Comparison of ENCODE assay signal across 14 cellular contexts in the genomic region with DNA sequence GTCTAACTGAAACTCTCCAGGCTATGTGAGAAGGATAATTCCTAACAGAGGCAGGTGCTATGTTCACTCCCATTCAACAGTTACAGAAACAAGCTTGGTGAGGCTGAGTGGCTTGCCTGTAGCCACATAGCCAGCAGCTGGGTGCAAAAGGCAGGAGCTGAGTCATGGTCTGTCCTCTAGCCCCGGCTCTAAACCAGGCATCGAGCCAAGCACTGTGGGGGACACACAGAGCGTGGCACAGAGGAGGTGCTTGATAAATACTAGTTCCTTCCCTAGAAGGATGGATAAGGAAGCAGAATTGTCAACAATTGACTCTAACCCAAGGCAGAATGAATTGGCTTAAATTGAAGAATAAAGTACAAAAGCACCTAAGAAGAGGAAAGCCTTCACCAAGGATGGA. TPM values are rescaled to one million over a fixed set of nuclear protein-coding genes. Genes with fewer than 3 reads are reported as not detected.
DNase-seq lines count a peak whose midpoint lies in the region; ATAC-seq, FAIRE-seq and TF ChIP-seq lines count a peak whose summit lies in the region.
"Had no signal": no experiment of that assay in that cellular context is flagged by ENCODE, and none has a peak within 500 bp of the region (broad histone marks: within the 10 kb centered on the region; RNA-seq: fewer than 3 reads in every experiment).

No MANE protein-coding gene starts in this region.

- H3K4me3 Mint-ChIP-seq in CD4-positive, CD25-positive, alpha-beta regulatory T cell = peak overlapping the region in 1 of 4 donors; percentile 10
- no peak overlapping the region for H3K4me3 Mint-ChIP-seq in mesothelial cell of epicardium
- H3K4me3 Mint-ChIP-seq: activated naive CD8-positive, alpha-beta T cell treated with anti-CD3 and anti-CD28 coated beads, Interleukin-2, amount 10 ng/mL, durations not matched to agents 7 days and 5 days had no signal

- H3K27ac ChIP-seq in CD4-positive, CD25-positive, alpha-beta regulatory T cell (ENCODE audit: insufficient read depth, low read length, poor library complexity, severe bottlenecking) = no peak overlapping the region
- no peak overlapping the region for H3K27ac ChIP-seq in colonic mucosa
- no peak overlapping the region for H3K27ac ChIP-seq in heart right ventricle
- H3K27ac ChIP-seq: PC-9 had no signal

- peak overlapping the region in 2 of 3 donors; percentile 26 to 56 for H3K27ac Mint-ChIP-seq in CD4-positive, CD25-positive, alpha-beta regulatory T cell
- H3K27ac Mint-ChIP-seq in mesothelial cell of epicardium = no peak overlapping the region
- H3K27ac Mint-ChIP-seq: activated naive CD8-positive, alpha-beta T cell treated with anti-CD3 and anti-CD28 coated beads, Interleukin-2, amount 10 ng/mL, durations not matched to agents 7 days and 5 days had no signal

- WGBS in heart right ventricle, 2 donors = 26 to 39% methylated on average over 3 of the region's 3 CpGs

- no peaks in the 10 kb centered on the region for H3K27me3 ChIP-seq in CD4-positive, CD25-positive, alpha-beta regulatory T cell (ENCODE audit: control insufficient read depth, insufficient read depth, low read length)
- H3K27me3 ChIP-seq in colonic mucosa (no peaks in the 10 kb centered on the region), heart right ventricle (peaks cover 3 to 69% (median 57%) of the 10 kb centered on the region in 7 donors)

- H3K36me3 Mint-ChIP-seq in CD4-positive, CD25-positive, alpha-beta regulatory T cell = peaks cover 4% of the 10 kb centered on the region
- no peaks in the 10 kb centered on the region for H3K36me3 Mint-ChIP-seq in mesothelial cell of epicardium

- H3K36me3 ChIP-seq in CD4-positive, CD25-positive, alpha-beta regulatory T cell (ENCODE audit: control insufficient read depth, insufficient read depth, low read length) = no peaks in the 10 kb centered on the region
- H3K36me3 ChIP-seq in colonic mucosa (no peaks in the 10 kb centered on the region), heart right ventricle (no peaks in the 10 kb centered on the region)

- peaks cover 5% of the 10 kb centered on the region for H3K27me3 Mint-ChIP-seq in CD4-positive, CD25-positive, alpha-beta regulatory T cell
- peaks cover 97% of the 10 kb centered on the region for H3K27me3 Mint-ChIP-seq in mesothelial cell of epicardium (ENCODE audit: low read depth)

- DNase-seq in CD4-positive, CD25-positive, alpha-beta regulatory T cell = no peak
- peak; percentile 57 for DNase-seq in H54 (ENCODE audit: insufficient read length, low spot score)
- DNase-seq in NCI-H510A (lab: John Stamatoyannopoulos, UW) = peak; percentile 71
- peak; percentile 31 for DNase-seq in epithelial cell of esophagus (ENCODE audit: low read depth)
- no peak for DNase-seq in colonic mucosa
- DNase-seq in mesothelial cell of epicardium (ENCODE audit: low spot score in 2 of 2, unreplicated experiment in 2 of 2) = no peak
- DNase-seq in GOT3 (lab: John Stamatoyannopoulos, UW) = no peak
- no peak for DNase-seq in heart right ventricle
- DNase-seq: activated naive CD8-positive, alpha-beta T cell treated with anti-CD3 and anti-CD28 coated beads, Interleukin-2, amount 10 ng/mL, durations not matched to agents 7 days and 5 days; trophoblast cell had no signal

- peaks cover 26 to 48% (median 37%) of the 10 kb centered on the region in 4 donors for H3K4me1 Mint-ChIP-seq in CD4-positive, CD25-positive, alpha-beta regulatory T cell
- peaks cover 9% of the 10 kb centered on the region for H3K4me1 Mint-ChIP-seq in mesothelial cell of epicardium

- FAIRE-seq in H54 (lab: Jason Lieb, UNC) = no peak
- FAIRE-seq: H1, islet of Langerhans had no signal

- no peak for ATAC-seq in CD4-positive, CD25-positive, alpha-beta regulatory T cell (ENCODE audit: low read depth in 2 of 2)
- ATAC-seq in heart right ventricle = no peak

- peaks cover 0 to 2% (median 0%) of the 10 kb centered on the region in 7 donors for H3K9me3 Mint-ChIP-seq in CD4-positive, CD25-positive, alpha-beta regulatory T cell
- H3K9me3 Mint-ChIP-seq in mesothelial cell of epicardium = no peaks in the 10 kb centered on the region
- H3K9me3 Mint-ChIP-seq: activated naive CD8-positive, alpha-beta T cell treated with anti-CD3 and anti-CD28 coated beads, Interleukin-2, amount 10 ng/mL, durations not matched to agents 7 days and 5 days had no signal

- H3K4me3 ChIP-seq in CD4-positive, CD25-positive, alpha-beta regulatory T cell (ENCODE audit: low read depth, low read length) = no peak overlapping the region
- H3K4me3 ChIP-seq in epithelial cell of esophagus (ENCODE audit: low read length) (no peak overlapping the region), colonic mucosa (no peak overlapping the region), heart right ventricle (no peak overlapping the region)
- H3K4me3 ChIP-seq: PC-9 had no signal

- TF ChIP-seq CTCF in epithelial cell of esophagus (IDR thresholded peaks at IDR 0.05; ENCODE audit: insufficient read depth, low read depth, low read length, missing control alignments) (no peak), colonic mucosa (IDR thresholded peaks at IDR 0.05) (no peak), mesothelial cell of epicardium (IDR thresholded peaks at IDR 0.05; ENCODE audit: unreplicated experiment) (no peak), heart right ventricle (IDR thresholded peaks at IDR 0.05) (no peak)

- peaks cover 26% of the 10 kb centered on the region for H3K4me1 ChIP-seq in CD4-positive, CD25-positive, alpha-beta regulatory T cell (ENCODE audit: control insufficient read depth, insufficient read depth, low read length, poor library complexity, severe bottlenecking)
- H3K4me1 ChIP-seq in colonic mucosa (no peaks in the 10 kb centered on the region), heart right ventricle (peaks cover 0 to 11% (median 9%) of the 10 kb centered on the region in 9 donors)

- intact Hi-C loops in colonic mucosa (cut with DNase I) = loop anchor here (5.0 kb wide), 4 partner anchors 59 to 166 kb away; no protein-coding TSS in a partner anchor
- intact Hi-C loops in heart right ventricle (cut with DNase I) = loop anchor here in 8 of 10 donors (2.0 to 10.0 kb wide), 7 partner anchors 59 to 166 kb away; no protein-coding TSS in a partner anchor

- TF ChIP-seq POLR2A in H54 (IDR thresholded peaks at IDR 0.05; ENCODE audit: low read depth, low read length) = no peak

- no peak overlapping the region for H3K9ac ChIP-seq in colonic mucosa (ENCODE audit: low read depth in 2 of 2, low read length in 2 of 2)

- H3K9me3 ChIP-seq in CD4-positive, CD25-positive, alpha-beta regulatory T cell (ENCODE audit: control insufficient read depth in 2 of 2, low read length in 2 of 2) = no peaks in the 10 kb centered on the region
- H3K9me3 ChIP-seq in colonic mucosa (no peaks in the 10 kb centered on the region), heart right ventricle (no peaks in the 10 kb centered on the region)

RNA-seq across cellular contexts. Expression of gene KCNA2, which starts 10.4 kb away (rescaled TPM):
- 5.8 TPM for total RNA-seq in CD4-positive, CD25-positive, alpha-beta regulatory T cell
- polyA plus RNA-seq in CD4-positive, CD25-positive, alpha-beta regulatory T cell = 1 to 10 TPM in 1 of 4 donors, under 1 TPM in 3; 0.50 to 1.5 (median 0.62) TPM
- under 1 TPM; 0.17 to 0.61 TPM for total RNA-seq in colonic mucosa
- 0.58 to 1.1 TPM (median 0.63 TPM) in 3 replicates for total RNA-seq in mesothelial cell of epicardium
- 1 to 10 TPM in 3 of 10 donors, under 1 TPM in 7; 0.47 to 1.6 (median 0.80) TPM for total RNA-seq in heart right ventricle
- polyA plus RNA-seq in heart right ventricle = under 1 TPM; 0.04 to 0.29 TPM
- total RNA-seq: endothelial cell of umbilical vein, PC-9 had no signal
- polyA plus RNA-seq: endothelial cell of umbilical vein had no signal

RNA-seq across cellular contexts. Expression of gene KCNA3, which starts 58.2 kb away (rescaled TPM):
- total RNA-seq in CD4-positive, CD25-positive, alpha-beta regulatory T cell = 120 TPM
- polyA plus RNA-seq in CD4-positive, CD25-positive, alpha-beta regulatory T cell = 10 to 100 TPM; 61.6 to 87.5 (median 84.9) TPM
- total RNA-seq in colonic mucosa (1 to 10 TPM in 1 of 2 donors, under 1 TPM in 1; 0.93 to 1.4 TPM), mesothelial cell of epicardium (0.29 to 0.45 TPM (median 0.34 TPM) in 3 replicates), heart right ventricle (1 to 10 TPM in 2 of 10 donors, under 1 TPM in 7, not detected in 1; 0.16 to 1.8 (median 0.40) TPM)
- under 1 TPM in 1 of 2 donors, not detected in 1; 0.04 TPM for polyA plus RNA-seq in heart right ventricle
- total RNA-seq: endothelial cell of umbilical vein, PC-9 had no signal
- polyA plus RNA-seq: endothelial cell of umbilical vein had no signal

Comparison
In these comparisons a context has a peak if more than half of its experiments do, and no peak if none do; other contexts are left out.
1. DNase-seq: peak in H54 (single experiment), NCI-H510A (single experiment) and epithelial cell of esophagus (single experiment); none in CD4-positive, CD25-positive, alpha-beta regulatory T cell (0 of 3), colonic mucosa (single experiment), mesothelial cell of epicardium (0 of 2), GOT3 (single experiment) and heart right ventricle (0 of 2).
2. RNA of gene KCNA3, which starts 58.2 kb away (total RNA-seq): 120 TPM in CD4-positive, CD25-positive, alpha-beta regulatory T cell (single experiment); 0.93 to 1.4 TPM in colonic mucosa, 0.16 to 1.8 TPM in heart right ventricle and 0.29 to 0.45 TPM in mesothelial cell of epicardium; every median in the first group is over 10 times any median in the second.